Comparison of ENCODE assay signal across 9 cellular contexts in genomic region chr5:95812100-95812472, GRCh38. TPM values are rescaled to one million over a fixed set of nuclear protein-coding genes. Genes with fewer than 3 reads are reported as not detected.
DNase-seq lines count a peak whose midpoint lies in the region; ATAC-seq and TF ChIP-seq lines count a peak whose summit lies in the region.
"Had no signal": no experiment of that assay in that cellular context is flagged by ENCODE, and none has a peak within 500 bp of the region (broad histone marks: within the 10 kb centered on the region; RNA-seq: fewer than 3 reads in every experiment).

No MANE protein-coding gene starts in this region.

- H3K27me3 Mint-ChIP-seq in CD8-positive, alpha-beta T cell (ENCODE audit: low read depth) = no peaks in the 10 kb centered on the region
- no peaks in the 10 kb centered on the region for H3K27me3 Mint-ChIP-seq in T-cell

- DNase-seq in CD8-positive, alpha-beta T cell = peak in 1 of 7 experiments; percentile 26
- DNase-seq in T-cell (peak in 7 of 34 experiments; percentile 13 to 42 (median 18)), neuronal stem cell (ENCODE audit: low spot score) (no peak), amniotic stem cell (lab: John Stamatoyannopoulos, UW) (no peak), NOMO-1 treated with dmso at 0.1 percent for 144 hours (lab: John Stamatoyannopoulos, UW; ENCODE audit: unreplicated experiment) (no peak), ACHN (no peak)
- no peak for DNase-seq in effector memory CD4-positive, alpha-beta T cell
- DNase-seq: SW 1271 had no signal

- no peak overlapping the region for H2BK120ac ChIP-seq in neuronal stem cell (ENCODE audit: low read depth, low read length)

- H2BK12ac ChIP-seq in neuronal stem cell (ENCODE audit: low read length) = no peak overlapping the region

- H2AK5ac ChIP-seq in neuronal stem cell (ENCODE audit: low read depth, low read length) = peak overlapping the region; percentile 77

- H3K4me3 Mint-ChIP-seq in CD8-positive, alpha-beta T cell = peak overlapping the region; percentile 40
- peak overlapping the region in 2 of 3 donors; percentile 28 to 67 for H3K4me3 Mint-ChIP-seq in T-cell

- H4K8ac ChIP-seq in neuronal stem cell (ENCODE audit: low read depth, low read length) = peak overlapping the region; percentile 25

- H2AFZ ChIP-seq in neuronal stem cell (ENCODE audit: low read length) = no peak overlapping the region

- CTCF ChIA-PET in CD8-positive, alpha-beta T cell (lab: Charles Lee) = interaction anchor here (1.4 to 12.5 kb wide), 2 partner anchors 10 to 29 kb away, joined by 5 to 154 read pairs; partner anchors contain the start of gene GLRX
- CTCF ChIA-PET in T-cell (lab: Charles Lee) = interaction anchor here in 1 of 2 donors (1.2 kb wide), 2 partner anchors 11 to 31 kb away, joined by 3 to 4 read pairs; partner anchors contain the start of gene GLRX

- intact Hi-C loops in CD8-positive, alpha-beta T cell (cut with DNase I, micrococcal nuclease) = no loop called here

- no peak overlapping the region for H4K91ac ChIP-seq in neuronal stem cell (ENCODE audit: low read depth, low read length, poor library complexity)

- no peaks in the 10 kb centered on the region for H3K79me1 ChIP-seq in neuronal stem cell (ENCODE audit: low read depth, low read length)

- no peaks in the 10 kb centered on the region for H3K27me3 ChIP-seq in CD8-positive, alpha-beta T cell (ENCODE audit: insufficient read depth, low read length)
- H3K27me3 ChIP-seq in effector memory CD4-positive, alpha-beta T cell (replicated peaks; ENCODE audit: control insufficient read depth, insufficient read depth, low read length, poor library complexity, severe bottlenecking) = no peaks in the 10 kb centered on the region
- H3K27me3 ChIP-seq in neuronal stem cell (ENCODE audit: control insufficient read depth in 3 of 3, insufficient read depth in 3 of 3, low read depth in 1 of 3, low read length in 3 of 3) = no peaks in the 10 kb centered on the region

- no peak overlapping the region for H2BK15ac ChIP-seq in neuronal stem cell (ENCODE audit: low read length)

- no peak for TF ChIP-seq CTCF in CD8-positive, alpha-beta T cell (IDR thresholded peaks at IDR 0.05)

- H3K9me3 Mint-ChIP-seq in CD8-positive, alpha-beta T cell = no peaks in the 10 kb centered on the region
- H3K9me3 Mint-ChIP-seq in T-cell = no peaks in the 10 kb centered on the region

- H3K36me3 ChIP-seq in CD8-positive, alpha-beta T cell (ENCODE audit: insufficient read depth, low read length) = peaks cover 15% of the 10 kb centered on the region
- peaks cover 30% of the 10 kb centered on the region for H3K36me3 ChIP-seq in effector memory CD4-positive, alpha-beta T cell (ENCODE audit: control insufficient read depth, insufficient read depth, low read length)
- H3K36me3 ChIP-seq in neuronal stem cell (replicated peaks in 1 of 2; ENCODE audit: control insufficient read depth in 2 of 2, insufficient read depth in 2 of 2, low read length in 2 of 2) = no peaks in the 10 kb centered on the region

- peaks cover 89% of the 10 kb centered on the region for H3K4me1 Mint-ChIP-seq in CD8-positive, alpha-beta T cell (ENCODE audit: low read depth)
- peaks cover 90 to 95% (median 94%) of the 10 kb centered on the region in 3 donors for H3K4me1 Mint-ChIP-seq in T-cell

- no peak overlapping the region for H3K27ac ChIP-seq in CD8-positive, alpha-beta T cell (ENCODE audit: low read depth, low read length)
- H3K27ac ChIP-seq in effector memory CD4-positive, alpha-beta T cell (ENCODE audit: insufficient read depth, low read length, poor library complexity, severe bottlenecking) = peak overlapping the region; percentile 57
- H3K27ac ChIP-seq in neuronal stem cell (replicated peaks; ENCODE audit: low read length) = no peak overlapping the region

- POLR2A ChIA-PET in CD8-positive, alpha-beta T cell (lab: Charles Lee) = interaction anchor here (0.5 to 6.1 kb wide), 4 partner anchors 9 to 22 kb away, joined by 3 to 63 read pairs (median 3); partner anchors contain the start of gene GLRX
- POLR2A ChIA-PET in T-cell (lab: Charles Lee) = interaction anchor here (0.6 to 1.4 kb wide), 2 partner anchors 9 to 11 kb away, joined by 3 to 4 read pairs; partner anchors contain the start of gene GLRX (in 1 of the 2)

- no peaks in the 10 kb centered on the region for H3K9me3 ChIP-seq in CD8-positive, alpha-beta T cell (ENCODE audit: low read length)
- H3K9me3 ChIP-seq in effector memory CD4-positive, alpha-beta T cell (ENCODE audit: control insufficient read depth, low read length) = no peaks in the 10 kb centered on the region
- H3K9me3 ChIP-seq in neuronal stem cell (replicated peaks in 1 of 2; ENCODE audit: control insufficient read depth in 2 of 2, insufficient read depth in 1 of 2, low read depth in 1 of 2, low read length in 2 of 2) = no peaks in the 10 kb centered on the region

- H3K4me3 ChIP-seq in CD8-positive, alpha-beta T cell (ENCODE audit: low read depth, low read length) = no peak overlapping the region
- peak overlapping the region; percentile 2 for H3K4me3 ChIP-seq in effector memory CD4-positive, alpha-beta T cell (ENCODE audit: insufficient read depth, low read depth, low read length, poor library complexity, severe bottlenecking)
- no peak overlapping the region for H3K4me3 ChIP-seq in neuronal stem cell (ENCODE audit: low read length in 2 of 2)

- no peak for ATAC-seq in CD8-positive, alpha-beta T cell
- ATAC-seq in T-cell (replicated peaks in 1 of 4) (peak in 1 of 4 experiments; percentile 8), HG03457 (IDR thresholded peaks at IDR 0.05; ENCODE audit: unreplicated experiment) (no peak)

- H3K4ac ChIP-seq in neuronal stem cell (ENCODE audit: low read length) = no peak overlapping the region

- no peak overlapping the region for H3K9ac ChIP-seq in neuronal stem cell (ENCODE audit: low read depth, low read length, poor library complexity)

- peak overlapping the region; percentile 11 for H3K18ac ChIP-seq in neuronal stem cell (ENCODE audit: low read length)

- WGBS in neuronal stem cell (ENCODE audit: extremely low coverage in 2 of 2, insufficient read length in 2 of 2, insufficient replicate concordance in 1 of 2), 2 donors = no CpG with 5 or more reads among the region's 6 CpGs

- peak overlapping the region; percentile 80 for H3K27ac Mint-ChIP-seq in CD8-positive, alpha-beta T cell
- peak overlapping the region; percentile 95 to 98 for H3K27ac Mint-ChIP-seq in T-cell

- peaks cover 87% of the 10 kb centered on the region for H3K4me1 ChIP-seq in CD8-positive, alpha-beta T cell (ENCODE audit: insufficient read depth, low read length)
- peaks cover 72% of the 10 kb centered on the region for H3K4me1 ChIP-seq in effector memory CD4-positive, alpha-beta T cell (ENCODE audit: control insufficient read depth, insufficient read depth, low read length, poor library complexity, severe bottlenecking)
- H3K4me1 ChIP-seq in neuronal stem cell (ENCODE audit: control insufficient read depth in 2 of 2, insufficient read depth in 1 of 2, low read depth in 1 of 2, low read length in 2 of 2) = peaks cover 4 to 14% of the 10 kb centered on the region in 2 donors

- H2BK5ac ChIP-seq in neuronal stem cell (ENCODE audit: low read length) = no peak overlapping the region

- in situ Hi-C loops in ACHN (cut with HindIII; ENCODE audit: low pct_ligation_motif_present, low pct_unique_long_range_greater_than_20kb, low sequenced_read_pairs) = no loop called here

- peak overlapping the region; percentile 67 for H3K14ac ChIP-seq in neuronal stem cell (ENCODE audit: low read length)

- no peak overlapping the region for H3K4me2 ChIP-seq in neuronal stem cell (ENCODE audit: insufficient read depth, low read length, poor library complexity, severe bottlenecking)

- no peak overlapping the region for H3K23ac ChIP-seq in neuronal stem cell (ENCODE audit: low read depth, low read length, poor library complexity)

- peaks cover 58% of the 10 kb centered on the region for H3K36me3 Mint-ChIP-seq in CD8-positive, alpha-beta T cell
- H3K36me3 Mint-ChIP-seq in T-cell = peaks cover 41% of the 10 kb centered on the region

RNA-seq across cellular contexts. Expression of gene GLRX, which starts 10.4 kb away (rescaled TPM):
- 10 to 100 TPM; 17.9 to 19.5 TPM for total RNA-seq in CD8-positive, alpha-beta T cell
- 10 to 100 TPM; 27.6 to 73.3 (median 56.8) TPM for total RNA-seq in T-cell
- polyA plus RNA-seq in neuronal stem cell (2013, experiment 1 of 2) = 13.5 TPM
- polyA plus RNA-seq in neuronal stem cell (2013, experiment 2 of 2) = 14.2 TPM
